Comparison of ENCODE assay signal across 1 cellular context in the genomic region with DNA sequence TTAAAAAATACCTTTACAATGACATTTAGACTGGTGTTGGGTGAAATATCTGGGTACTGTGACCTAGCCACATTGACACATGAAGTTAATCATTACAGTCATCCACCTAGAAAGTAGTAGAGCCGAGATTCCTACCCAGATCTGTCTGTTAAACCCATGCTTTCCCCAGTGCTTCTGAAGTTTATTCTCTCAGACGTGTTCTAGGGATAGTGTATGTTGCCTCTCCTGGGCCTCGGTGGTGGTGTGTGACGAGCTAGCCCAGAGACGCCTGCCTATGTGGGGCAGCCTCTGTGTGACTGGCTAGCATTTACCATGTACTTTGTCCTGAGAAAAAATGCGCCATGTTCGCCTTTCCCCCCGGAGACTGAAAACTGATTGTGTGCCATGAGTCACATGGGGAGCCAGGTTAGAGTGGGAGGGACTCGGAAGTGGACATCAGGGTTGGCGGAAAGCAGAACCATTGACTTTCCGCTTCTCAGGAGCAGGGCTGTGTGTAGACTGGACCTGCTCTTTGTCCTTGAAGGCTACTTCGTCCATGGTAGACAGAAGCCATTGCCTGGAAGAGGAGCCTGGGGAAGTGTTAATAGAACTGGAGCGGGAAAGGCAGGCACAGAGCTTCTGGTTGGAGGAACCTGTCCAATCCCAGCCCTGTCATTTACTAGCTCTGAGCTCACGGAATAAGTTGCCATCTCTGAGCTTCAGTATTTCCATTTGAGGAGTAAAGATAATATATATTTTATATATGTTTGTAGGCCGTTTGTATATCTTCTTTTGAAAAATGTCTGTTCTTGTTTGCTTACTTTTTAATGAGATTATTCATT.
TF ChIP-seq lines count a peak whose summit lies in the region.

No MANE protein-coding gene starts in this region.

TF ChIP-seq in HepG2, 621 proteins besides CTCF, POLR2A, EP300 and RAD21 (continued from another document and continues in another):
- TF ChIP-seq ZNF432 (CRISPR knock-in tag; IDR thresholded peaks at IDR 0.05; ENCODE audit: borderline replicate concordance) (no peak), RNF219 (CRISPR knock-in tag; IDR thresholded peaks at IDR 0.05) (no peak; the same call in 1 of the 2 replicates), ZNF572 (CRISPR knock-in tag; IDR thresholded peaks at IDR 0.05) (peak; percentile 94), JUNB (CRISPR knock-in tag; IDR thresholded peaks at IDR 0.05; ENCODE audit: borderline replicate concordance) (0 out of 2 replicates have a peak, but pooled peaks have one; percentile 40), SMAD1 (CRISPR knock-in tag; IDR thresholded peaks at IDR 0.05; ENCODE audit: borderline replicate concordance, low read depth) (no peak; the same call in 1 of the 2 replicates), NONO (IDR thresholded peaks at IDR 0.05) (no peak), NONO (CRISPR knock-in tag; conservative IDR thresholded peaks at IDR 0.05) (peak; percentile 24; the same call in 1 of the 2 replicates), MAX (IDR thresholded peaks at IDR 0.05) (peak; percentile 89), ZNF616 (CRISPR knock-in tag; IDR thresholded peaks at IDR 0.05; ENCODE audit: low read depth) (no peak), ZNF670 (CRISPR knock-in tag; IDR thresholded peaks at IDR 0.05; ENCODE audit: borderline replicate concordance) (peak; percentile 74), ZNF747 (CRISPR knock-in tag; IDR thresholded peaks at IDR 0.05; ENCODE audit: borderline replicate concordance) (peak; percentile 68; the same call in 1 of the 2 replicates), ZGPAT (CRISPR knock-in tag; IDR thresholded peaks at IDR 0.05) (peak; percentile 70; the same call in 1 of the 2 replicates), SRY (CRISPR knock-in tag; IDR thresholded peaks at IDR 0.05) (no peak; the same call in 1 of the 2 replicates), ZBTB3 (CRISPR knock-in tag; IDR thresholded peaks at IDR 0.05; ENCODE audit: borderline replicate concordance, low read depth) (peak; percentile 54), ZFP36 (IDR thresholded peaks at IDR 0.05; ENCODE audit: borderline replicate concordance, low read depth, low read length, partially characterized antibody) (no peak), ZFP37 (CRISPR knock-in tag; IDR thresholded peaks at IDR 0.05; ENCODE audit: borderline replicate concordance) (peak; percentile 15; the same call in 1 of the 2 replicates), ZNF235 (CRISPR knock-in tag; IDR thresholded peaks at IDR 0.05; ENCODE audit: borderline replicate concordance) (0 out of 2 replicates have a peak, but pooled peaks have one; percentile 19), ZBTB44 (CRISPR knock-in tag; IDR thresholded peaks at IDR 0.05) (no peak), ZNF720 (CRISPR knock-in tag; IDR thresholded peaks at IDR 0.05) (peak; percentile 74; the same call in 1 of the 2 replicates), PLRG1 (conservative IDR thresholded peaks at IDR 0.05) (no peak), BCLAF1 (IDR thresholded peaks at IDR 0.05) (no peak), ZNF281 (CRISPR knock-in tag; IDR thresholded peaks at IDR 0.05; ENCODE audit: borderline replicate concordance) (peak; percentile 70), ZNF770 (CRISPR knock-in tag; IDR thresholded peaks at IDR 0.05) (no peak), ZNF891 (CRISPR knock-in tag; IDR thresholded peaks at IDR 0.05) (peak; percentile 81; the same call in 1 of the 2 replicates)
- TF ChIP-seq, protein P1, sequence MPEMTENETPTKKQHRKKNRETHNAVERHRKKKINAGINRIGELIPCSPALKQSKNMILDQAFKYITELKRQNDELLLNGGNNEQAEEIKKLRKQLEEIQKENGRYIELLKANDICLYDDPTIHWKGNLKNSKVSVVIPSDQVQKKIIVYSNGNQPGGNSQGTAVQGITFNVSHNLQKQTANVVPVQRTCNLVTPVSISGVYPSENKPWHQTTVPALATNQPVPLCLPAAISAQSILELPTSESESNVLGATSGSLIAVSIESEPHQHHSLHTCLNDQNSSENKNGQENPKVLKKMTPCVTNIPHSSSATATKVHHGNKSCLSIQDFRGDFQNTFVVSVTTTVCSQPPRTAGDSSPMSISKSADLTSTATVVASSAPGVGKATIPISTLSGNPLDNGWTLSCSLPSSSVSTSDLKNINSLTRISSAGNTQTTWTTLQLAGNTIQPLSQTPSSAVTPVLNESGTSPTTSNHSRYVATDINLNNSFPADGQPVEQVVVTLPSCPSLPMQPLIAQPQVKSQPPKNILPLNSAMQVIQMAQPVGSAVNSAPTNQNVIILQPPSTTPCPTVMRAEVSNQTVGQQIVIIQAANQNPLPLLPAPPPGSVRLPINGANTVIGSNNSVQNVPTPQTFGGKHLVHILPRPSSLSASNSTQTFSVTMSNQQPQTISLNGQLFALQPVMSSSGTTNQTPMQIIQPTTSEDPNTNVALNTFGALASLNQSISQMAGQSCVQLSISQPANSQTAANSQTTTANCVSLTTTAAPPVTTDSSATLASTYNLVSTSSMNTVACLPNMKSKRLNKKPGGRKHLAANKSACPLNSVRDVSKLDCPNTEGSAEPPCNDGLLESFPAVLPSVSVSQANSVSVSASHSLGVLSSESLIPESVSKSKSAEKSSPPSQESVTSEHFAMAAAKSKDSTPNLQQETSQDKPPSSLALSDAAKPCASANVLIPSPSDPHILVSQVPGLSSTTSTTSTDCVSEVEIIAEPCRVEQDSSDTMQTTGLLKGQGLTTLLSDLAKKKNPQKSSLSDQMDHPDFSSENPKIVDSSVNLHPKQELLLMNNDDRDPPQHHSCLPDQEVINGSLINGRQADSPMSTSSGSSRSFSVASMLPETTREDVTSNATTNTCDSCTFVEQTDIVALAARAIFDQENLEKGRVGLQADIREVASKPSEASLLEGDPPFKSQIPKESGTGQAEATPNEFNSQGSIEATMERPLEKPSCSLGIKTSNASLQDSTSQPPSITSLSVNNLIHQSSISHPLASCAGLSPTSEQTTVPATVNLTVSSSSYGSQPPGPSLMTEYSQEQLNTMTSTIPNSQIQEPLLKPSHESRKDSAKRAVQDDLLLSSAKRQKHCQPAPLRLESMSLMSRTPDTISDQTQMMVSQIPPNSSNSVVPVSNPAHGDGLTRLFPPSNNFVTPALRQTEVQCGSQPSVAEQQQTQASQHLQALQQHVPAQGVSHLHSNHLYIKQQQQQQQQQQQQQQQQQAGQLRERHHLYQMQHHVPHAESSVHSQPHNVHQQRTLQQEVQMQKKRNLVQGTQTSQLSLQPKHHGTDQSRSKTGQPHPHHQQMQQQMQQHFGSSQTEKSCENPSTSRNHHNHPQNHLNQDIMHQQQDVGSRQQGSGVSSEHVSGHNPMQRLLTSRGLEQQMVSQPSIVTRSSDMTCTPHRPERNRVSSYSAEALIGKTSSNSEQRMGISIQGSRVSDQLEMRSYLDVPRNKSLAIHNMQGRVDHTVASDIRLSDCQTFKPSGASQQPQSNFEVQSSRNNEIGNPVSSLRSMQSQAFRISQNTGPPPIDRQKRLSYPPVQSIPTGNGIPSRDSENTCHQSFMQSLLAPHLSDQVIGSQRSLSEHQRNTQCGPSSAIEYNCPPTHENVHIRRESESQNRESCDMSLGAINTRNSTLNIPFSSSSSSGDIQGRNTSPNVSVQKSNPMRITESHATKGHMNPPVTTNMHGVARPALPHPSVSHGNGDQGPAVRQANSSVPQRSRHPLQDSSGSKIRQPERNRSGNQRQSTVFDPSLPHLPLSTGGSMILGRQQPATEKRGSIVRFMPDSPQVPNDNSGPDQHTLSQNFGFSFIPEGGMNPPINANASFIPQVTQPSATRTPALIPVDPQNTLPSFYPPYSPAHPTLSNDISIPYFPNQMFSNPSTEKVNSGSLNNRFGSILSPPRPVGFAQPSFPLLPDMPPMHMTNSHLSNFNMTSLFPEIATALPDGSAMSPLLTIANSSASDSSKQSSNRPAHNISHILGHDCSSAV (CRISPR knock-in tag; IDR thresholded peaks at IDR 0.05; ENCODE audit: borderline replicate concordance): no peak
